In the genomic region with DNA sequence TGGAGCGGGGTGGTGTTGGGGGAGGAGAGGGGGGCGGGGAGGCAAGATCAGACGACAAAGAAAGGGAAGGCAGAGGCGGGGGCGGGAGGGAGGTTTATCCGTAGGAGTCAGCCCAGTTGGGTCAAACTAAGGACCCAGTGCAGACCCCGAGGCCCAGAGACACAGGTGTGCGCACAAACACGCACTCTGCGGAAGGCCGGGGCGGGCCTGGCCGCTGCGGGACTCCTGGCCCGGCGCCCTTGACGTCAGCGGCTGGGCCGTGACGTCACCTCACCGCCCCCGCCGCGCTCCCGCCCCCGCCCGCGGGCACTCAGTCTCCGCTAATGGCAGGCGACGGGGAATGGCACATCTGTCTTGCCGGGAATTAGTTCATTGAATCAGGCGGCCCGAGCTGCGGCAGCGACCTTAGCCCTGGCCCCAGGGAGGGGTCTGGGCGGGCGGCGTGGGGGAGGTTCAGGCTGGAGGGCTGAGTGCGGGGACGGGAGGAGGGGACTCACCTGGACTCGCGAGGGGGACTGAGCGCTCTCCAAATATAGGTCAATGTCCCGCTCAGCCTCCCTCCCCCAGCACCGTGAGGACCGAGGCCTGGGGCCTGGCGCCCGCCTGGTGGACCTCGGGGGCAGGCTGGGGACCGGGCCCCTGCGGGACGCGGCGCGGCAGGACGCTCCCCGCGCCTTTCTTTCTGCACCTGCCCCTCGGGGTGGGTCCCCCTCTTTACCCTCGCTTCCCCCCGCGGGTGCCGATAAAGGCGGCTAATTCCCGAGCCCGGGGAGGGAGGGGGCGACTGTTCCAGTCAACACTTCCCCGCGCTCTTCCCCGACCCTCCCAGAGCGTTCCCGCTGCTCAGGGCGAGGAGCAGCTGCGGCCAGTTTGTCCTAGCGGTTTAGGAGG, we compare ENCODE assay signal across 8 cellular contexts. TPM values are rescaled to one million over a fixed set of nuclear protein-coding genes. Genes with fewer than 3 reads are reported as not detected.
A peak's percentile ranks its signal among the peaks of the same experiment; 100 is the strongest.
DNase-seq lines count a peak whose midpoint lies in the region; ATAC-seq, FAIRE-seq and TF ChIP-seq lines count a peak whose summit lies in the region.

No MANE protein-coding gene starts in this region.

- peaks cover 0 to 6% of the 10 kb centered on the region in 2 donors for H3K4me1 ChIP-seq in breast epithelium

- H3K9me3 ChIP-seq in breast epithelium: no peaks in the 10 kb centered on the region

- no peak for ATAC-seq in GM19324 (IDR thresholded peaks at IDR 0.05; ENCODE audit: low FRiP score, unreplicated experiment)

- peaks cover 0 to 11% of the 10 kb centered on the region in 2 donors for H3K27me3 ChIP-seq in breast epithelium
- H3K27me3 ChIP-seq in kidney epithelial cell (ENCODE audit: control insufficient read depth, insufficient read depth, low read length): peaks cover 83% of the 10 kb centered on the region

- TF ChIP-seq POLR2A in breast epithelium (IDR thresholded peaks at IDR 0.05): no peak
- no peak for TF ChIP-seq POLR2A in H54 (IDR thresholded peaks at IDR 0.05; ENCODE audit: low read depth, low read length)

- H3K36me3 ChIP-seq in breast epithelium: no peaks in the 10 kb centered on the region
- no peaks in the 10 kb centered on the region for H3K36me3 ChIP-seq in kidney epithelial cell (ENCODE audit: control insufficient read depth, insufficient read depth, low read length)

- H3K4me3 ChIP-seq in breast epithelium (peak overlapping the region; percentile 28 to 68 (median 56)), kidney epithelial cell (ENCODE audit: low read depth, low read length) (peak overlapping the region; percentile 1)

- intact Hi-C loops in breast epithelium (cut with DNase I; ENCODE audit: low total_unique reads): no loop called here

- TF ChIP-seq CTCF in breast epithelium (IDR thresholded peaks at IDR 0.05): no peak
- TF ChIP-seq CTCF in kidney epithelial cell (IDR thresholded peaks at IDR 0.05; ENCODE audit: insufficient read depth, low read length, poor library complexity, severe bottlenecking): no peak

- no peak for FAIRE-seq in H54 (lab: Jason Lieb, UNC)

- DNase-seq in COLO668 (lab: John Stamatoyannopoulos, UW; ENCODE audit: unreplicated experiment): peak; percentile 26
- peak; percentile 37 for DNase-seq in SK-N-DZ (ENCODE audit: low spot score)
- peak in 1 of 2 donors; percentile 18 for DNase-seq in breast epithelium (ENCODE audit: low spot score in 2 of 2)
- DNase-seq in kidney epithelial cell (ENCODE audit: low read depth): no peak
- peak; percentile 52 for DNase-seq in stimulated activated CD4-positive, alpha-beta T cell treated with anti-CD3 and anti-CD28 coated beads, Interleukin-2, amount 100 ng/mL, for 4 hours (ENCODE audit: low read depth)
- no peak for DNase-seq in NOMO-1 (lab: John Stamatoyannopoulos, UW; ENCODE audit: unreplicated experiment in 2 of 2)
- DNase-seq in H54 (ENCODE audit: insufficient read length, low spot score): no peak

- no peak overlapping the region for H3K27ac ChIP-seq in breast epithelium

RNA-seq across cellular contexts. Expression of gene ECEL1, which starts 15.5 kb away (rescaled TPM):
- polyA plus RNA-seq in SK-N-DZ (2014; cell fraction: cytosol; rRNA removed): 0.17 and 0.32 TPM in 2 replicates
- 0.94 and 1.6 TPM in 2 replicates for polyA plus RNA-seq in SK-N-DZ (2014; cell fraction: nucleus; rRNA removed)
- total RNA-seq in breast epithelium (1 to 10 TPM in 1 of 3 donors, under 1 TPM in 2; 0.15 to 2.3 (median 0.48) TPM), kidney epithelial cell (2.2 and 2.3 TPM in 2 replicates)

RNA-seq across cellular contexts. Expression of gene PRSS56, which starts 17.0 kb away (rescaled TPM):
- polyA plus RNA-seq in SK-N-DZ (2014; cell fraction: cytosol; rRNA removed): not detected in 2 replicates
- not detected in 2 replicates for polyA plus RNA-seq in SK-N-DZ (2014; cell fraction: nucleus; rRNA removed)
- total RNA-seq in breast epithelium (not detected), kidney epithelial cell (not detected in 2 replicates)

RNA-seq across cellular contexts. Expression of gene CHRND, which starts 22.8 kb away (rescaled TPM):
- 2.3 and 3.1 TPM in 2 replicates for polyA plus RNA-seq in SK-N-DZ (2014; cell fraction: cytosol; rRNA removed)
- 1.6 TPM in 2 replicates for polyA plus RNA-seq in SK-N-DZ (2014; cell fraction: nucleus; rRNA removed)
- total RNA-seq in breast epithelium (not detected), kidney epithelial cell (not detected in 2 replicates)

RNA-seq across cellular contexts. Expression of gene CHRNG, which starts 36.3 kb away (rescaled TPM):
- 1.4 and 1.6 TPM in 2 replicates for polyA plus RNA-seq in SK-N-DZ (2014; cell fraction: cytosol; rRNA removed)
- 4.8 and 5.4 TPM in 2 replicates for polyA plus RNA-seq in SK-N-DZ (2014; cell fraction: nucleus; rRNA removed)
- total RNA-seq in breast epithelium (not detected), kidney epithelial cell (not detected in 2 replicates)

RNA-seq across cellular contexts. Expression of gene ALPI, which starts 47.2 kb away (rescaled TPM):
- polyA plus RNA-seq in SK-N-DZ (2014; cell fraction: cytosol; rRNA removed): not detected in 2 replicates
- polyA plus RNA-seq in SK-N-DZ (2014; cell fraction: nucleus; rRNA removed): not detected in 2 replicates
- under 1 TPM in 1 of 3 donors, not detected in 2; 0.33 TPM for total RNA-seq in breast epithelium
- total RNA-seq in kidney epithelial cell: not detected in 2 replicates

Comparison
In these comparisons a context has a peak if more than half of its experiments do, and no peak if none do; other contexts are left out.
1. DNase-seq: peak in COLO668 (single experiment), SK-N-DZ (single experiment) and stimulated activated CD4-positive, alpha-beta T cell treated with anti-CD3 and anti-CD28 coated beads, Interleukin-2, amount 100 ng/mL, for 4 hours (single experiment); none in kidney epithelial cell (single experiment), NOMO-1 (0 of 2) and H54 (single experiment).